ENCODE assay signal across 8 cellular contexts in genomic region chr5:17436345-17436744, GRCh38.
DNase-seq lines count a peak whose midpoint lies in the region; ATAC-seq and TF ChIP-seq lines count a peak whose summit lies in the region.

No MANE protein-coding gene starts in this region.

- intact Hi-C loops in left ventricle myocardium inferior (cut with micrococcal nuclease): no loop called here

- H3K9me3 ChIP-seq in left ventricle myocardium inferior (replicated peaks): peaks cover 35% of the 10 kb centered on the region

- H3K9me3 Mint-ChIP-seq in stimulated activated naive CD8-positive, alpha-beta T cell treated with anti-CD3 and anti-CD28 coated beads, Interleukin-15, Interleukin-2, amounts not matched to agents 100 ng/mL and 50 ng/mL, for 24 hours: peaks cover 7% of the 10 kb centered on the region
- H3K9me3 Mint-ChIP-seq in stimulated activated naive CD8-positive, alpha-beta T cell treated with anti-CD3 and anti-CD28 coated beads, Interleukin-15, amount 100 ng/mL, for 72 hours: peaks cover 7 to 19% of the 10 kb centered on the region in 2 donors
- no peaks in the 10 kb centered on the region for H3K9me3 Mint-ChIP-seq in activated CD8-positive, alpha-beta memory T cell treated with anti-CD3 and anti-CD28 coated beads, Interleukin-2, amount 10 ng/mL, durations not matched to agents 7 days and 5 days (ENCODE audit: low read depth)

- no peaks in the 10 kb centered on the region for H3K27me3 ChIP-seq in left ventricle myocardium inferior (ENCODE audit: low read depth)

- peaks cover 4% of the 10 kb centered on the region for H3K4me1 Mint-ChIP-seq in stimulated activated naive CD8-positive, alpha-beta T cell treated with anti-CD3 and anti-CD28 coated beads, Interleukin-15, Interleukin-2, amounts not matched to agents 100 ng/mL and 50 ng/mL, for 24 hours (ENCODE audit: low read depth)
- H3K4me1 Mint-ChIP-seq in stimulated activated naive CD8-positive, alpha-beta T cell treated with anti-CD3 and anti-CD28 coated beads, Interleukin-15, amount 100 ng/mL, for 72 hours: no peaks in the 10 kb centered on the region
- H3K4me1 Mint-ChIP-seq in activated CD8-positive, alpha-beta memory T cell treated with anti-CD3 and anti-CD28 coated beads, Interleukin-2, amount 10 ng/mL, durations not matched to agents 7 days and 5 days: no peaks in the 10 kb centered on the region

- no peaks in the 10 kb centered on the region for H3K36me3 ChIP-seq in left ventricle myocardium inferior

- CTCF ChIA-PET in activated CD8-positive, alpha-beta memory T cell treated with anti-CD3 and anti-CD28 coated beads, Interleukin-2, amount 10 ng/mL, durations not matched to agents 7 days and 5 days (lab: Charles Lee): no interaction called here

- H3K4me1 ChIP-seq in left ventricle myocardium inferior: no peaks in the 10 kb centered on the region

- no peaks in the 10 kb centered on the region for H3K27me3 Mint-ChIP-seq in stimulated activated naive CD8-positive, alpha-beta T cell treated with anti-CD3 and anti-CD28 coated beads, Interleukin-15, Interleukin-2, amounts not matched to agents 100 ng/mL and 50 ng/mL, for 24 hours
- peaks cover 7% of the 10 kb centered on the region for H3K27me3 Mint-ChIP-seq in stimulated activated naive CD8-positive, alpha-beta T cell treated with anti-CD3 and anti-CD28 coated beads, Interleukin-15, amount 100 ng/mL, for 72 hours
- H3K27me3 Mint-ChIP-seq in activated CD8-positive, alpha-beta memory T cell treated with anti-CD3 and anti-CD28 coated beads, Interleukin-2, amount 10 ng/mL, durations not matched to agents 7 days and 5 days: no peaks in the 10 kb centered on the region

- peak overlapping the region; percentile 16 for H3K27ac ChIP-seq in left ventricle myocardium inferior (replicated peaks)
- peak overlapping the region in 1 of 2 donors; percentile 34 for H3K27ac ChIP-seq in coronary artery

- H3K36me3 Mint-ChIP-seq in stimulated activated naive CD8-positive, alpha-beta T cell treated with anti-CD3 and anti-CD28 coated beads, Interleukin-15, Interleukin-2, amounts not matched to agents 100 ng/mL and 50 ng/mL, for 24 hours (ENCODE audit: low read depth): no peaks in the 10 kb centered on the region
- H3K36me3 Mint-ChIP-seq in activated CD8-positive, alpha-beta memory T cell treated with anti-CD3 and anti-CD28 coated beads, Interleukin-2, amount 10 ng/mL, durations not matched to agents 7 days and 5 days: no peaks in the 10 kb centered on the region

- H3K4me3 Mint-ChIP-seq in stimulated activated naive CD8-positive, alpha-beta T cell treated with anti-CD3 and anti-CD28 coated beads, Interleukin-15, Interleukin-2, amounts not matched to agents 100 ng/mL and 50 ng/mL, for 24 hours: peak overlapping the region; percentile 25
- no peak overlapping the region for H3K4me3 Mint-ChIP-seq in stimulated activated naive CD8-positive, alpha-beta T cell treated with anti-CD3 and anti-CD28 coated beads, Interleukin-15, amount 100 ng/mL, for 72 hours
- no peak overlapping the region for H3K4me3 Mint-ChIP-seq in activated CD8-positive, alpha-beta memory T cell treated with anti-CD3 and anti-CD28 coated beads, Interleukin-2, amount 10 ng/mL, durations not matched to agents 7 days and 5 days

- no peak for TF ChIP-seq CTCF in left ventricle myocardium inferior (IDR thresholded peaks at IDR 0.05; ENCODE audit: borderline replicate concordance)
- no peak for TF ChIP-seq CTCF in coronary artery (IDR thresholded peaks at IDR 0.05)

- H3K4me3 ChIP-seq in left ventricle myocardium inferior: no peak overlapping the region
- H3K4me3 ChIP-seq in coronary artery: no peak overlapping the region

- no peak for ATAC-seq in stimulated activated naive CD8-positive, alpha-beta T cell treated with anti-CD3 and anti-CD28 coated beads, Interleukin-15, amount 100 ng/mL, for 72 hours
- ATAC-seq in HG03558 (IDR thresholded peaks at IDR 0.05; ENCODE audit: extremely low read depth, unreplicated experiment): peak; percentile 16
- no peak for ATAC-seq in activated CD8-positive, alpha-beta memory T cell treated with anti-CD3 and anti-CD28 coated beads, Interleukin-2, amount 10 ng/mL, durations not matched to agents 7 days and 5 days

- DNase-seq in stimulated activated naive CD8-positive, alpha-beta T cell treated with anti-CD3 and anti-CD28 coated beads, Interleukin-15, amount 100 ng/mL, for 72 hours: no peak
- no peak for DNase-seq in left ventricle myocardium inferior
- DNase-seq in coronary artery (ENCODE audit: low spot score): no peak
- no peak for DNase-seq in activated CD8-positive, alpha-beta memory T cell treated with anti-CD3 and anti-CD28 coated beads, Interleukin-2, amount 10 ng/mL, durations not matched to agents 7 days and 5 days
- DNase-seq in NCI-H82 (lab: John Stamatoyannopoulos, UW): no peak
- no peak for DNase-seq in NK-92 treated with Interleukin-12 subunit alpha and Interleukin-12 subunit beta, amount 100 ng/mL, for 24 hours (lab: John Stamatoyannopoulos, UW)

- H3K27ac Mint-ChIP-seq in stimulated activated naive CD8-positive, alpha-beta T cell treated with anti-CD3 and anti-CD28 coated beads, Interleukin-15, Interleukin-2, amounts not matched to agents 100 ng/mL and 50 ng/mL, for 24 hours: no peak overlapping the region
- peak overlapping the region in 1 of 2 donors; percentile 51 for H3K27ac Mint-ChIP-seq in stimulated activated naive CD8-positive, alpha-beta T cell treated with anti-CD3 and anti-CD28 coated beads, Interleukin-15, amount 100 ng/mL, for 72 hours
- no peak overlapping the region for H3K27ac Mint-ChIP-seq in activated CD8-positive, alpha-beta memory T cell treated with anti-CD3 and anti-CD28 coated beads, Interleukin-2, amount 10 ng/mL, durations not matched to agents 7 days and 5 days
